ENCODE assay signal across 1 cellular context in genomic region chr3:112445839-112446238, GRCh38.
TF ChIP-seq lines count a peak whose summit lies in the region.

No MANE protein-coding gene starts in this region.

TF ChIP-seq in SK-N-SH, 30 proteins besides CTCF, POLR2A, EP300 and RAD21 (continued from another document):
- no peak for TF ChIP-seq REST (IDR thresholded peaks at IDR 0.05; ENCODE audit: low read depth, low read length)
- no peak for TF ChIP-seq SIN3A (IDR thresholded peaks at IDR 0.05; ENCODE audit: borderline replicate concordance, low read depth, low read length)
- TF ChIP-seq CHD2 (IDR thresholded peaks at IDR 0.05; ENCODE audit: low read length, partially characterized antibody): no peak
